Comparison of ENCODE assay signal across 1 cellular context in the genomic region with DNA sequence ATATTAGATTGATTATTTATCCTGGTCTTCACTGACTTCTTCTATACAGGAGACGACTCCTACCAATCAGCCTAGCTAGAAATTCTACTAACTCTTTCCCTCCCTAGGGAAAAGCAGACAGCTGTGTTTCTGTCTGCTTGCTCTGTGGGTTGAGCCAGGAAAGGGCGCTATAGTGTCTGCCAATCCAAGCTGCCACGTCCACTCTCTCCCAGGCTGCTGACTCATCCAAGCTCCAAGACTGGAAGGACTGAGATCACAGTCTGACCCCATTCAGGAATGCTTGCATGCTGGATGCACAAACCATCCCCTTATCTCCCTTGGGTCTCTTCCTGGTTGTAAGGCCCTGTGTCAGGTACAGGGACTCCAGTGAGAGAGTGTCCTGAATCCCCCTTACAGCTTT.
TF ChIP-seq lines count a peak whose summit lies in the region.

No MANE protein-coding gene starts in this region.

TF ChIP-seq in H1, 55 proteins besides CTCF, POLR2A, EP300 and RAD21 (continued from another document):
- TF ChIP-seq, protein P1, sequence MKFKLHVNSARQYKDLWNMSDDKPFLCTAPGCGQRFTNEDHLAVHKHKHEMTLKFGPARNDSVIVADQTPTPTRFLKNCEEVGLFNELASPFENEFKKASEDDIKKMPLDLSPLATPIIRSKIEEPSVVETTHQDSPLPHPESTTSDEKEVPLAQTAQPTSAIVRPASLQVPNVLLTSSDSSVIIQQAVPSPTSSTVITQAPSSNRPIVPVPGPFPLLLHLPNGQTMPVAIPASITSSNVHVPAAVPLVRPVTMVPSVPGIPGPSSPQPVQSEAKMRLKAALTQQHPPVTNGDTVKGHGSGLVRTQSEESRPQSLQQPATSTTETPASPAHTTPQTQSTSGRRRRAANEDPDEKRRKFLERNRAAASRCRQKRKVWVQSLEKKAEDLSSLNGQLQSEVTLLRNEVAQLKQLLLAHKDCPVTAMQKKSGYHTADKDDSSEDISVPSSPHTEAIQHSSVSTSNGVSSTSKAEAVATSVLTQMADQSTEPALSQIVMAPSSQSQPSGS (IDR thresholded peaks at IDR 0.05; ENCODE audit: low read length), result no peak
- TF ChIP-seq PHF8 (conservative IDR thresholded peaks at IDR 0.05; ENCODE audit: low read depth, low read length) (no peak), SUZ12 (IDR thresholded peaks at IDR 0.05; ENCODE audit: low read length) (no peak), ASH2L (IDR thresholded peaks at IDR 0.05; ENCODE audit: low read length) (no peak), CREB1 (IDR thresholded peaks at IDR 0.05) (no peak), MAFK (IDR thresholded peaks at IDR 0.05; ENCODE audit: low read depth, low read length) (peak; percentile 44; the same call in 1 of the 2 replicates)
TF ChIP-seq in H1: peak in this region for 2.
